ENCODE assay signal across 32 cellular contexts in the genomic region with DNA sequence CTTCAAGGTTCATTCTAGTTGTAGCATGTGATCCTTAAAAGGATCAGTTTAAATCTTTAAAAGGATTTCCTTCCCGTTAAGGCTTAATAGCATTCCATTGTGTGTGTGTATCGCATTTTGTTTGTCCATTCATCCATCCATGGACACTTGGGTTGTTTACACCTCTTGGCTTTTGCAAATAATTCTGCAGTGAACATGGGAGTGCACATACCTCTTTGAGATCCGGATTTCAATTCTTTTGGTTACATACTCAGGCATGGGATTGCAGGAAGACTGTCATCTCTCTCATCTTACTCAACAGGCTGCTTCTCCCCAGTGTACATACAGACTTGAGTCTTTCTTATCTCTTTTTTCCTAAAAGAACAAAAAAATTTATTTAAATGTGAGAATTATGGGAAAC. TPM values are rescaled to one million over a fixed set of nuclear protein-coding genes. Genes with fewer than 3 reads are reported as not detected.
DNase-seq lines count a peak whose midpoint lies in the region; ATAC-seq, FAIRE-seq and TF ChIP-seq lines count a peak whose summit lies in the region.
"Had no signal": no experiment of that assay in that cellular context is flagged by ENCODE, and none has a peak within 500 bp of the region (broad histone marks: within the 10 kb centered on the region; RNA-seq: fewer than 3 reads in every experiment).

No MANE protein-coding gene starts in this region.

- TF ChIP-seq POLR2A in IMR-90 (IDR thresholded peaks at IDR 0.05; ENCODE audit: low read depth, low read length): no peak

- H2BK12ac ChIP-seq in mesenchymal stem cell (ENCODE audit: low read length in 2 of 2): no peak overlapping the region

- peak overlapping the region; percentile 92 for H3K27ac ChIP-seq in IMR-90 (ENCODE audit: insufficient read depth, low read length)
- H3K27ac ChIP-seq in astrocyte (ENCODE audit: low read depth, low read length): peak overlapping the region; percentile 92
- peak overlapping the region; percentile 59 for H3K27ac ChIP-seq in mesenchymal stem cell (ENCODE audit: low read length, poor library complexity, severe bottlenecking)
- H3K27ac ChIP-seq in smooth muscle cell (ENCODE audit: low read depth): peak overlapping the region; percentile 91
- H3K27ac ChIP-seq: left ventricle myocardium inferior, Peyer's patch had no signal

- peaks cover 71% of the 10 kb centered on the region for H3K79me2 ChIP-seq in astrocyte (ENCODE audit: insufficient read depth, low read length)
- H3K79me2 ChIP-seq in smooth muscle cell (ENCODE audit: low read depth): peaks cover 73% of the 10 kb centered on the region

- CTCF ChIA-PET in IMR-90 (lab: Yijun Ruan, JAX) (no interaction called here), MCF 10A (lab: Yijun Ruan, JAX) (no interaction called here)
- CTCF ChIA-PET in activated CD4-positive, alpha-beta memory T cell treated with anti-CD3 and anti-CD28 coated beads for 36 hours (lab: Charles Lee): interaction anchor here (1.2 kb wide), 1 partner anchor 477 kb away, joined by 4 read pairs; no protein-coding TSS in a partner anchor

- no peak overlapping the region; the same call in 1 of the 2 replicates for H3K56ac ChIP-seq in IMR-90 (ENCODE audit: extremely low read depth, insufficient read depth, low read length)

- H4K8ac ChIP-seq in IMR-90 (ENCODE audit: low read depth in 2 of 2, low read length in 2 of 2) (peak overlapping the region in 1 of 2 experiments; percentile 37; a peak in 2 of 4 replicates), mesenchymal stem cell (ENCODE audit: low read length) (no peak overlapping the region)

- ATAC-seq in IMR-90 (ENCODE audit: low read depth): peak; percentile 20
- ATAC-seq: activated T-helper 17 cell treated with anti-CD3 and anti-CD28 coated beads, Interleukin-2, amount 50 U/mL, for 72 hours; K562; stimulated activated naive B cell treated with anti-CD40 and anti-IgM and Interleukin-4, amounts not matched to agents 10 μg/mL and 1 μg/mL and 100 μg/mL, for 72 hours; upper lobe of right lung had no signal

- peaks cover 19% of the 10 kb centered on the region; the same call in 1 of the 2 replicates for H4K20me1 ChIP-seq in IMR-90 (ENCODE audit: insufficient read depth, low read length)
- peaks cover 4% of the 10 kb centered on the region for H4K20me1 ChIP-seq in astrocyte (ENCODE audit: insufficient read depth, low read length)
- peaks cover 5% of the 10 kb centered on the region for H4K20me1 ChIP-seq in smooth muscle cell (ENCODE audit: low read depth)

- TF ChIP-seq RAD21 in IMR-90 (IDR thresholded peaks at IDR 0.05; ENCODE audit: low read length): no peak

- TF ChIP-seq CTCF in IMR-90 (conservative IDR thresholded peaks at IDR 0.05; ENCODE audit: low read depth, low read length) (no peak), astrocyte (IDR thresholded peaks at IDR 0.05; ENCODE audit: insufficient read depth, low read depth, low read length) (no peak), smooth muscle cell (IDR thresholded peaks at IDR 0.05; ENCODE audit: borderline replicate concordance, insufficient read depth, poor library complexity, severe bottlenecking) (no peak), MCF 10A (IDR thresholded peaks at IDR 0.05; ENCODE audit: unreplicated experiment) (no peak)

- peaks cover 44 to 86% of the 10 kb centered on the region in 2 experiments for H3K79me1 ChIP-seq in IMR-90 (ENCODE audit: low read depth in 1 of 2, low read length in 2 of 2)
- H3K79me1 ChIP-seq in mesenchymal stem cell (replicated peaks; ENCODE audit: low read length, poor library complexity, severe bottlenecking): peaks cover 14% of the 10 kb centered on the region

- H3K14ac ChIP-seq in IMR-90 (replicated peaks; ENCODE audit: low read depth, low read length): peak overlapping the region; percentile 23; the same call in 1 of the 2 replicates
- no peak overlapping the region for H3K14ac ChIP-seq in mesenchymal stem cell (ENCODE audit: low read length in 2 of 2)

- H4K91ac ChIP-seq in IMR-90 (ENCODE audit: insufficient read depth, low read depth, low read length): peak overlapping the region; percentile 82; the same call in 1 of the 2 replicates
- H4K91ac ChIP-seq in mesenchymal stem cell (ENCODE audit: low read length): no peak overlapping the region

- peaks cover 13% of the 10 kb centered on the region for H3K36me3 Mint-ChIP-seq in astrocyte (ENCODE audit: low read depth, unreplicated experiment)
- H3K36me3 Mint-ChIP-seq in MCF 10A (ENCODE audit: insufficient read depth, unreplicated experiment): no peaks in the 10 kb centered on the region
- H3K36me3 Mint-ChIP-seq in activated CD4-positive, alpha-beta memory T cell treated with anti-CD3 and anti-CD28 coated beads for 36 hours: no peaks in the 10 kb centered on the region
- H3K36me3 Mint-ChIP-seq: stimulated activated naive B cell treated with anti-CD40 and anti-IgM and Interleukin-4, amounts not matched to agents 10 μg/mL and 1 μg/mL and 100 μg/mL, for 72 hours had no signal

- intact Hi-C loops in IMR-90 (cut with micrococcal nuclease): no loop called here
- intact Hi-C loops in MCF 10A (cut with micrococcal nuclease): no loop called here
- intact Hi-C loops in activated CD4-positive, alpha-beta memory T cell treated with anti-CD3 and anti-CD28 coated beads for 36 hours (cut with micrococcal nuclease): no loop called here

- FAIRE-seq in astrocyte (lab: Jason Lieb, UNC): peak; percentile 59
- FAIRE-seq: endometrium, K562 had no signal

- dilution Hi-C loops in IMR-90 (cut with HindIII; ENCODE audit: low sequenced_read_pairs, unreplicated experiment): no loop called here

- H3K23ac ChIP-seq in IMR-90 (ENCODE audit: low read depth, low read length) (peak overlapping the region; percentile 3; the same call in 1 of the 2 replicates), mesenchymal stem cell (ENCODE audit: low read length in 2 of 2) (no peak overlapping the region)

- H3K9ac ChIP-seq in IMR-90 (ENCODE audit: low read depth, low read length): peak overlapping the region; percentile 53
- no peak overlapping the region for H3K9ac ChIP-seq in astrocyte (ENCODE audit: low read length)
- H3K9ac ChIP-seq in mesenchymal stem cell (ENCODE audit: low read length): no peak overlapping the region
- no peak overlapping the region for H3K9ac ChIP-seq in smooth muscle cell (ENCODE audit: low read depth)

- WGBS in IMR-90 (ENCODE audit: extremely low coverage in 2 of 2, insufficient read length in 1 of 2), 2 experiments: 50% methylated on average over 2 of the region's 3 CpGs; no CpG with 5 or more reads in 1 of the 2 experiments
- WGBS in mesenchymal stem cell: 58% methylated on average over 3 of the region's 3 CpGs
- 39% methylated on average over 3 of the region's 3 CpGs for WGBS in smooth muscle cell (ENCODE audit: low lambda C conversion rate)

- H3K4me2 ChIP-seq in IMR-90 (ENCODE audit: low read depth, low read length): peak overlapping the region; percentile 24; the same call in 1 of the 2 replicates
- no peak overlapping the region for H3K4me2 ChIP-seq in astrocyte (ENCODE audit: low read length)
- no peak overlapping the region for H3K4me2 ChIP-seq in mesenchymal stem cell (ENCODE audit: low read length, poor library complexity, severe bottlenecking)
- peak overlapping the region; percentile 32 for H3K4me2 ChIP-seq in smooth muscle cell

- H4K5ac ChIP-seq in IMR-90 (ENCODE audit: low read depth, low read length): peak overlapping the region; percentile 51; the same call in 1 of the 2 replicates

- H3K9me3 ChIP-seq in IMR-90 (ENCODE audit: control insufficient read depth, insufficient read depth, low read length) (no peaks in the 10 kb centered on the region), astrocyte (ENCODE audit: insufficient read depth, low read depth, low read length) (no peaks in the 10 kb centered on the region), mesenchymal stem cell (ENCODE audit: control insufficient read depth, low read length) (no peaks in the 10 kb centered on the region), smooth muscle cell (replicated peaks; ENCODE audit: low read depth) (no peaks in the 10 kb centered on the region)
- H3K9me3 ChIP-seq: left ventricle myocardium inferior, Peyer's patch, prostate gland, upper lobe of right lung had no signal

- H3K4ac ChIP-seq in IMR-90 (ENCODE audit: low read depth, low read length): peak overlapping the region; percentile 79; the same call in 1 of the 2 replicates
- no peak overlapping the region for H3K4ac ChIP-seq in mesenchymal stem cell (ENCODE audit: low read depth in 1 of 2, low read length in 2 of 2)

- no peak overlapping the region for H2AFZ ChIP-seq in IMR-90 (replicated peaks; ENCODE audit: low read length, poor library complexity)
- no peak overlapping the region for H2AFZ ChIP-seq in astrocyte (ENCODE audit: low read depth, low read length)
- no peak overlapping the region for H2AFZ ChIP-seq in mesenchymal stem cell (ENCODE audit: low read depth, low read length)
- H2AFZ ChIP-seq in smooth muscle cell (ENCODE audit: low read depth): no peak overlapping the region

- no peak overlapping the region for H3K4me3 ChIP-seq in IMR-90 (ENCODE audit: insufficient read depth, low read depth, low read length)
- no peak overlapping the region for H3K4me3 ChIP-seq in astrocyte (ENCODE audit: insufficient read depth, low read depth, low read length)
- H3K4me3 ChIP-seq in mesenchymal stem cell (ENCODE audit: insufficient read depth in 1 of 2, low read depth in 1 of 2, low read length in 2 of 2): no peak overlapping the region
- no peak overlapping the region for H3K4me3 ChIP-seq in smooth muscle cell
- H3K4me3 ChIP-seq: dorsolateral prefrontal cortex, K562, left ventricle myocardium inferior, Peyer's patch, prostate gland, upper lobe of right lung had no signal

- H3F3A ChIP-seq in smooth muscle cell (ENCODE audit: low read depth): peaks cover 25% of the 10 kb centered on the region

- no peak overlapping the region for H3K4me3 Mint-ChIP-seq in astrocyte (ENCODE audit: unreplicated experiment)
- no peak overlapping the region for H3K4me3 Mint-ChIP-seq in MCF 10A (ENCODE audit: unreplicated experiment)
- no peak overlapping the region for H3K4me3 Mint-ChIP-seq in activated CD4-positive, alpha-beta memory T cell treated with anti-CD3 and anti-CD28 coated beads for 36 hours
- H3K4me3 Mint-ChIP-seq: activated T-helper 17 cell treated with anti-CD3 and anti-CD28 coated beads, Interleukin-2, amount 50 U/mL, for 72 hours; stimulated activated naive B cell treated with anti-CD40 and anti-IgM and Interleukin-4, amounts not matched to agents 10 μg/mL and 1 μg/mL and 100 μg/mL, for 72 hours had no signal

- H3K27me3 Mint-ChIP-seq in astrocyte (ENCODE audit: low read depth, unreplicated experiment): no peaks in the 10 kb centered on the region
- H3K27me3 Mint-ChIP-seq in MCF 10A (ENCODE audit: insufficient read depth, unreplicated experiment): no peaks in the 10 kb centered on the region
- H3K27me3 Mint-ChIP-seq in activated CD4-positive, alpha-beta memory T cell treated with anti-CD3 and anti-CD28 coated beads for 36 hours: peaks cover 15% of the 10 kb centered on the region

- peak overlapping the region; percentile 35; the same call in 1 of the 3 replicates for H2BK15ac ChIP-seq in IMR-90 (ENCODE audit: low read depth, low read length)
- no peak overlapping the region for H2BK15ac ChIP-seq in mesenchymal stem cell (ENCODE audit: low read depth, poor library complexity, severe bottlenecking)

- peak overlapping the region; percentile 45 for H2BK20ac ChIP-seq in IMR-90 (ENCODE audit: low read depth, low read length)

- H3K27me3 ChIP-seq in IMR-90 (ENCODE audit: control insufficient read depth, insufficient read depth, low read length) (no peaks in the 10 kb centered on the region), astrocyte (ENCODE audit: insufficient read depth, low read length) (no peaks in the 10 kb centered on the region), mesenchymal stem cell (ENCODE audit: control insufficient read depth in 1 of 2, insufficient read depth in 1 of 2, low read length in 2 of 2) (no peaks in the 10 kb centered on the region), smooth muscle cell (ENCODE audit: low read depth) (no peaks in the 10 kb centered on the region)
- H3K27me3 ChIP-seq: Peyer's patch, upper lobe of right lung had no signal

- H3K4me1 Mint-ChIP-seq in astrocyte (ENCODE audit: low read depth, unreplicated experiment): peaks cover 68% of the 10 kb centered on the region
- peaks cover 14% of the 10 kb centered on the region for H3K4me1 Mint-ChIP-seq in MCF 10A (ENCODE audit: insufficient read depth, unreplicated experiment)
- H3K4me1 Mint-ChIP-seq in activated CD4-positive, alpha-beta memory T cell treated with anti-CD3 and anti-CD28 coated beads for 36 hours (ENCODE audit: low read depth): no peaks in the 10 kb centered on the region
- H3K4me1 Mint-ChIP-seq: activated T-helper 17 cell treated with anti-CD3 and anti-CD28 coated beads, Interleukin-2, amount 50 U/mL, for 72 hours; stimulated activated naive B cell treated with anti-CD40 and anti-IgM and Interleukin-4, amounts not matched to agents 10 μg/mL and 1 μg/mL and 100 μg/mL, for 72 hours had no signal

- POLR2A ChIA-PET in IMR-90 (lab: Charles Lee; ENCODE audit: unreplicated experiment): no interaction called here
- POLR2A ChIA-PET in MCF 10A (lab: Yijun Ruan, JAX): no interaction called here
- POLR2A ChIA-PET in activated CD4-positive, alpha-beta memory T cell treated with anti-CD3 and anti-CD28 coated beads for 36 hours (lab: Charles Lee): no interaction called here

- H3K27ac Mint-ChIP-seq in astrocyte (ENCODE audit: unreplicated experiment): peak overlapping the region; percentile 8
- H3K27ac Mint-ChIP-seq in MCF 10A (ENCODE audit: low read depth, unreplicated experiment): no peak overlapping the region
- no peak overlapping the region for H3K27ac Mint-ChIP-seq in activated CD4-positive, alpha-beta memory T cell treated with anti-CD3 and anti-CD28 coated beads for 36 hours
- H3K27ac Mint-ChIP-seq: activated T-helper 17 cell treated with anti-CD3 and anti-CD28 coated beads, Interleukin-2, amount 50 U/mL, for 72 hours; stimulated activated naive B cell treated with anti-CD40 and anti-IgM and Interleukin-4, amounts not matched to agents 10 μg/mL and 1 μg/mL and 100 μg/mL, for 72 hours had no signal

- in situ Hi-C loops in IMR-90 (cut with MboI; ENCODE audit: low sequenced_read_pairs): no loop called here

- H2BK5ac ChIP-seq in IMR-90 (ENCODE audit: low read depth, low read length, poor library complexity, severe bottlenecking) (peak overlapping the region; percentile 77), mesenchymal stem cell (ENCODE audit: low read depth, low read length, poor library complexity, severe bottlenecking) (no peak overlapping the region)

- H3K18ac ChIP-seq in IMR-90 (ENCODE audit: low read depth, low read length) (peak overlapping the region; percentile 66), mesenchymal stem cell (ENCODE audit: low read depth in 1 of 2, low read length in 2 of 2) (no peak overlapping the region)

- H2BK120ac ChIP-seq in IMR-90 (ENCODE audit: low read depth, low read length): peak overlapping the region; percentile 58
- no peak overlapping the region for H2BK120ac ChIP-seq in mesenchymal stem cell (ENCODE audit: low read depth, low read length)

- H3K9me3 Mint-ChIP-seq in astrocyte (ENCODE audit: unreplicated experiment): peaks cover 3% of the 10 kb centered on the region
- no peaks in the 10 kb centered on the region for H3K9me3 Mint-ChIP-seq in MCF 10A (ENCODE audit: unreplicated experiment)
- H3K9me3 Mint-ChIP-seq in activated CD4-positive, alpha-beta memory T cell treated with anti-CD3 and anti-CD28 coated beads for 36 hours: no peaks in the 10 kb centered on the region
- H3K9me3 Mint-ChIP-seq: activated T-helper 17 cell treated with anti-CD3 and anti-CD28 coated beads, Interleukin-2, amount 50 U/mL, for 72 hours had no signal

- H3K9me1 ChIP-seq in IMR-90 (ENCODE audit: insufficient read depth, low read length): peaks cover 22% of the 10 kb centered on the region

- H2AK5ac ChIP-seq in IMR-90 (ENCODE audit: low read depth, low read length) (no peak overlapping the region; the same call in 1 of the 2 replicates), mesenchymal stem cell (ENCODE audit: low read length, severe bottlenecking) (peak overlapping the region; percentile 31)

- H2AK9ac ChIP-seq in IMR-90 (replicated peaks; ENCODE audit: low read depth, low read length, poor library complexity): no peak overlapping the region

- BruUV-seq in IMR-90 (replicated peaks; lab: Mats Ljungman, UMichigan): no TSS peak
- BruUV-seq in MCF 10A (replicated peaks; lab: Mats Ljungman, UMichigan): no TSS peak

- H3K4me1 ChIP-seq in IMR-90 (ENCODE audit: control insufficient read depth, insufficient read depth, low read length) (peaks cover 43% of the 10 kb centered on the region), astrocyte (ENCODE audit: insufficient read depth, low read length) (peaks cover 53% of the 10 kb centered on the region), mesenchymal stem cell (ENCODE audit: control insufficient read depth, insufficient read depth, low read depth, low read length) (peaks cover 27% of the 10 kb centered on the region), smooth muscle cell (ENCODE audit: low read depth) (peaks cover 45% of the 10 kb centered on the region)

- H3K36me3 ChIP-seq in IMR-90 (ENCODE audit: control insufficient read depth, insufficient read depth, low read length): peaks cover 16% of the 10 kb centered on the region
- H3K36me3 ChIP-seq in astrocyte (ENCODE audit: insufficient read depth, low read length): no peaks in the 10 kb centered on the region
- peaks cover 3 to 13% of the 10 kb centered on the region in 2 experiments for H3K36me3 ChIP-seq in mesenchymal stem cell (ENCODE audit: control insufficient read depth in 1 of 2, insufficient read depth in 2 of 2, low read depth in 1 of 2, low read length in 2 of 2)
- H3K36me3 ChIP-seq in smooth muscle cell (ENCODE audit: low read depth): no peaks in the 10 kb centered on the region
- H3K36me3 ChIP-seq: Peyer's patch, prostate gland, upper lobe of right lung had no signal

- DNase-seq in IMR-90 (peak; percentile 63), astrocyte (ENCODE audit: low read depth) (peak; percentile 14), mesenchymal stem cell (peak; percentile 85), smooth muscle cell (lab: John Stamatoyannopoulos, UW; ENCODE audit: unreplicated experiment) (no peak), NCI-H1436 treated with DMSO at 0.1 percent for 48 hours (lab: John Stamatoyannopoulos, UW) (no peak), MCF 10A (ENCODE audit: unreplicated experiment) (no peak)
- no peak for DNase-seq in activated CD4-positive, alpha-beta memory T cell treated with anti-CD3 and anti-CD28 coated beads for 36 hours
- DNase-seq: activated naive CD4-positive, alpha-beta T cell treated with anti-CD3 and anti-CD28 coated beads, Interleukin-2, amount 50 U/mL, for 16 hours; amniotic stem cell; C1 segment of cervical spinal cord; COR-L47; DND-41; dorsolateral prefrontal cortex; GF-D8; hippocampal formation; left ventricle myocardium inferior; NCI-H1092 treated with DMSO at 0.1 percent for 48 hours; NCI-H187; Peyer's patch; SHP77; stimulated activated naive B cell treated with anti-CD40 and anti-IgM and Interleukin-4, amounts not matched to agents 10 μg/mL and 1 μg/mL and 100 μg/mL, for 72 hours; T-helper 2 cell; upper lobe of right lung had no signal

RNA-seq across cellular contexts. Expression of a gene that starts 1.2 kb away (rescaled TPM):
- total RNA-seq in IMR-90 (2012; rRNA removed) (not detected in 2 replicates), astrocyte (not detected in 2 replicates), smooth muscle cell (not detected in 2 replicates), MCF 10A (2022) (not detected in 2 replicates)
- polyA plus RNA-seq in IMR-90 (2012; rRNA removed) (not detected in 2 replicates), smooth muscle cell (0.38 TPM in 1 of 2 replicates, not detected in the other)
- polyA plus RNA-seq in IMR-90 (2012; cell fraction: cytosol; rRNA removed): not detected in 2 replicates
- polyA plus RNA-seq in IMR-90 (2012; cell fraction: nucleus; rRNA removed; ENCODE audit: low replicate concordance): not detected in 2 replicates
- polyA plus RNA-seq in mesenchymal stem cell (2013, experiment 1 of 2): not detected
- polyA plus RNA-seq in mesenchymal stem cell (2013, experiment 2 of 2): not detected
- total RNA-seq in activated CD4-positive, alpha-beta memory T cell treated with anti-CD3 and anti-CD28 coated beads for 36 hours: not detected
- total RNA-seq: activated T-helper 17 cell treated with anti-CD3 and anti-CD28 coated beads, Interleukin-2, amount 50 U/mL, for 72 hours; cerebellum; dorsolateral prefrontal cortex; HT-29; K562; left ventricle myocardium inferior; M059J; mesenteric fat pad; myocyte; Peyer's patch; upper lobe of right lung had no signal

RNA-seq across cellular contexts. Expression of a gene that starts 32.9 kb away (rescaled TPM):
- 48.3 and 57.0 TPM in 2 replicates for total RNA-seq in IMR-90 (2012; rRNA removed)
- polyA plus RNA-seq in IMR-90 (2012; rRNA removed): 32.6 and 39.6 TPM in 2 replicates
- 25.4 and 27.9 TPM in 2 replicates for polyA plus RNA-seq in IMR-90 (2012; cell fraction: cytosol; rRNA removed)
- polyA plus RNA-seq in IMR-90 (2012; cell fraction: nucleus; rRNA removed; ENCODE audit: low replicate concordance): 49.5 and 91.9 TPM in 2 replicates
- 99.9 and 128 TPM in 2 replicates for total RNA-seq in astrocyte
- 266 TPM for polyA plus RNA-seq in mesenchymal stem cell (2013, experiment 1 of 2)
- 270 TPM for polyA plus RNA-seq in mesenchymal stem cell (2013, experiment 2 of 2)
- total RNA-seq in smooth muscle cell: 59.4 and 66.5 TPM in 2 replicates
- polyA plus RNA-seq in smooth muscle cell: 104 and 105 TPM in 2 replicates
- total RNA-seq in MCF 10A (2022): 20.7 and 30.1 TPM in 2 replicates
- total RNA-seq in activated CD4-positive, alpha-beta memory T cell treated with anti-CD3 and anti-CD28 coated beads for 36 hours: under 1 TPM; 0.56 to 0.64 TPM

Comparison
In these comparisons a context has a peak if more than half of its experiments do, and no peak if none do; other contexts are left out.
1. DNase-seq: peak in IMR-90 (single experiment), astrocyte (single experiment) and mesenchymal stem cell (single experiment); none in smooth muscle cell (single experiment), NCI-H1436 treated with DMSO at 0.1 percent for 48 hours (single experiment), MCF 10A (single experiment) and activated CD4-positive, alpha-beta memory T cell treated with anti-CD3 and anti-CD28 coated beads for 36 hours (single experiment).
2. H3K4me2 ChIP-seq: peak in IMR-90 (single experiment) and smooth muscle cell (single experiment); none in astrocyte (single experiment) and mesenchymal stem cell (single experiment).
3. RNA of a gene that starts 32.9 kb away (total RNA-seq): 99.9 to 128 TPM in astrocyte, 59.4 to 66.5 TPM in smooth muscle cell, 48.3 to 57.0 TPM in IMR-90 and 20.7 to 30.1 TPM in MCF 10A; 0.56 to 0.64 TPM in activated CD4-positive, alpha-beta memory T cell treated with anti-CD3 and anti-CD28 coated beads for 36 hours; every median in the first group is over 10 times any median in the second.
4. Peak in every context shown above with its lines, with median percentiles within 50 percentile points of each other: H3K27ac ChIP-seq.